ENCODE assay signal across 8 cellular contexts in genomic region chr10:132574783-132575319, GRCh38. TPM values are rescaled to one million over a fixed set of nuclear protein-coding genes. Genes with fewer than 3 reads are reported as not detected.
A peak's percentile ranks its signal among the peaks of the same experiment; 100 is the strongest.
DNase-seq lines count a peak whose midpoint lies in the region; ATAC-seq and TF ChIP-seq lines count a peak whose summit lies in the region.

No MANE protein-coding gene starts in this region.

- no peaks in the 10 kb centered on the region for H3K9me3 ChIP-seq in hepatocyte (ENCODE audit: low read depth)

- peak; percentile 2 for ATAC-seq in activated CD4-positive, alpha-beta T cell treated with anti-CD3 and anti-CD28 coated beads for 36 hours
- peak; percentile 2 for ATAC-seq in stimulated activated naive CD8-positive, alpha-beta T cell treated with anti-CD3 and anti-CD28 coated beads, Interleukin-15, amount 100 ng/mL, for 72 hours

- peak overlapping the region; percentile 58 for H3K4me2 ChIP-seq in hepatocyte

- no peak overlapping the region for H3K27ac Mint-ChIP-seq in activated CD4-positive, alpha-beta T cell treated with anti-CD3 and anti-CD28 coated beads for 36 hours
- peak overlapping the region in 1 of 2 donors; percentile 75 for H3K27ac Mint-ChIP-seq in stimulated activated naive CD8-positive, alpha-beta T cell treated with anti-CD3 and anti-CD28 coated beads, Interleukin-15, amount 100 ng/mL, for 72 hours

- no peaks in the 10 kb centered on the region for H3K27me3 Mint-ChIP-seq in activated CD4-positive, alpha-beta T cell treated with anti-CD3 and anti-CD28 coated beads for 36 hours
- peaks cover 8% of the 10 kb centered on the region for H3K27me3 Mint-ChIP-seq in stimulated activated naive CD8-positive, alpha-beta T cell treated with anti-CD3 and anti-CD28 coated beads, Interleukin-15, amount 100 ng/mL, for 72 hours

- DNase-seq in activated CD4-positive, alpha-beta T cell treated with anti-CD3 and anti-CD28 coated beads for 36 hours = no peak
- DNase-seq in activated CD4-positive, alpha-beta T cell treated with anti-CD3 and anti-CD28 coated beads, Interleukin-2, amount 50 U/mL, for 48 hours = no peak
- DNase-seq in RWPE1 (ENCODE audit: low spot score) = no peak
- DNase-seq in hepatocyte (ENCODE audit: low spot score) = no peak
- DNase-seq in stimulated activated naive CD8-positive, alpha-beta T cell treated with anti-CD3 and anti-CD28 coated beads, Interleukin-15, amount 100 ng/mL, for 72 hours = no peak
- no peak for DNase-seq in stimulated activated CD4-positive, alpha-beta T cell treated with anti-CD3 and anti-CD28 coated beads, Interleukin-2, amount 100 ng/mL, for 48 hours
- no peak for DNase-seq in 8988T
- no peak for DNase-seq in amygdala (lab: John Stamatoyannopoulos, UW)

- no peaks in the 10 kb centered on the region for H3K36me3 ChIP-seq in hepatocyte (replicated peaks; ENCODE audit: insufficient read depth, low read depth)

- H3K9me2 ChIP-seq in hepatocyte (replicated peaks; ENCODE audit: insufficient read depth) = no peaks in the 10 kb centered on the region

- peaks cover 71% of the 10 kb centered on the region for H4K20me1 ChIP-seq in hepatocyte (ENCODE audit: insufficient read depth, poor library complexity, severe bottlenecking)

- H3K27me3 ChIP-seq in hepatocyte = no peaks in the 10 kb centered on the region

- intact Hi-C loops in activated CD4-positive, alpha-beta T cell treated with anti-CD3 and anti-CD28 coated beads for 36 hours (cut with DNase I, micrococcal nuclease) = loop anchor here (1.0 to 5.0 kb wide), 4 partner anchors 14 to 387 kb away; no protein-coding TSS in a partner anchor

- POLR2A ChIA-PET in activated CD4-positive, alpha-beta T cell treated with anti-CD3 and anti-CD28 coated beads for 36 hours (lab: Charles Lee) = no interaction called here
- POLR2A ChIA-PET in RWPE1 (lab: Yijun Ruan, JAX; ENCODE audit: low non-redundant PET) = no interaction called here

- no peak for TF ChIP-seq CTCF in RWPE1 (conservative IDR thresholded peaks at IDR 0.05; ENCODE audit: low read depth)
- no peak for TF ChIP-seq CTCF in hepatocyte (IDR thresholded peaks at IDR 0.05; ENCODE audit: poor library complexity)

- H3K4me3 ChIP-seq in hepatocyte = no peak overlapping the region

- no peak overlapping the region for H3K4me3 Mint-ChIP-seq in activated CD4-positive, alpha-beta T cell treated with anti-CD3 and anti-CD28 coated beads for 36 hours
- H3K4me3 Mint-ChIP-seq in stimulated activated naive CD8-positive, alpha-beta T cell treated with anti-CD3 and anti-CD28 coated beads, Interleukin-15, amount 100 ng/mL, for 72 hours = peak overlapping the region; percentile 61 to 71

- peaks cover 39% of the 10 kb centered on the region for H3K4me1 ChIP-seq in hepatocyte (ENCODE audit: insufficient read depth)

- 63% methylated on average over 17 of the region's 19 CpGs for WGBS in hepatocyte (ENCODE audit: low lambda C conversion rate, missing lambda C conversion rate)

- CTCF ChIA-PET in activated CD4-positive, alpha-beta T cell treated with anti-CD3 and anti-CD28 coated beads for 36 hours (lab: Charles Lee) = no interaction called here
- CTCF ChIA-PET in RWPE1 (lab: Yijun Ruan, JAX) = no interaction called here

- H3K79me2 ChIP-seq in hepatocyte = peaks cover 86% of the 10 kb centered on the region

- no peak overlapping the region for H2AFZ ChIP-seq in hepatocyte

- H3K27ac ChIP-seq in RWPE1 = peak overlapping the region; percentile 29
- H3K27ac ChIP-seq in hepatocyte = peak overlapping the region; percentile 70

- no peaks in the 10 kb centered on the region for H3K9me3 Mint-ChIP-seq in activated CD4-positive, alpha-beta T cell treated with anti-CD3 and anti-CD28 coated beads for 36 hours (ENCODE audit: low read depth)
- H3K9me3 Mint-ChIP-seq in stimulated activated naive CD8-positive, alpha-beta T cell treated with anti-CD3 and anti-CD28 coated beads, Interleukin-15, amount 100 ng/mL, for 72 hours = no peaks in the 10 kb centered on the region

- H3K36me3 Mint-ChIP-seq in activated CD4-positive, alpha-beta T cell treated with anti-CD3 and anti-CD28 coated beads for 36 hours (ENCODE audit: low read depth) = no peaks in the 10 kb centered on the region

- H3K4me1 Mint-ChIP-seq in activated CD4-positive, alpha-beta T cell treated with anti-CD3 and anti-CD28 coated beads for 36 hours = peaks cover 43% of the 10 kb centered on the region
- H3K4me1 Mint-ChIP-seq in stimulated activated naive CD8-positive, alpha-beta T cell treated with anti-CD3 and anti-CD28 coated beads, Interleukin-15, amount 100 ng/mL, for 72 hours = peaks cover 27% of the 10 kb centered on the region

RNA-seq across cellular contexts. Expression of gene INPP5A, which starts 37.3 kb away (rescaled TPM):
- 1 to 10 TPM; 8.1 to 9.3 TPM for total RNA-seq in activated CD4-positive, alpha-beta T cell treated with anti-CD3 and anti-CD28 coated beads for 36 hours
- 53.6 and 55.8 TPM in 2 replicates for total RNA-seq in hepatocyte
- 35.1 and 41.2 TPM in 2 replicates for polyA plus RNA-seq in hepatocyte
